In genomic region chr18:70416496-70416895, GRCh38 we compare ENCODE assay signal across 23 cellular contexts.
"Had no signal": no experiment of that assay in that cellular context is flagged by ENCODE, and none has a peak within 500 bp of the region (broad histone marks: within the 10 kb centered on the region; RNA-seq: fewer than 3 reads in every experiment).

No MANE protein-coding gene starts in this region.

- DNase-seq: dorsolateral prefrontal cortex; effector CD4-positive, alpha-beta T cell; heart right ventricle; hippocampal formation; left cardiac atrium; left lung; mesenchymal stem cell; naive B cell; pancreas; right cardiac atrium; spleen; stimulated activated CD4-positive, alpha-beta T cell treated with anti-CD3 and anti-CD28 coated beads, Interleukin-4, amount 100 ng/mL, for 4 hours; stimulated activated naive CD8-positive, alpha-beta T cell treated with anti-CD3 and anti-CD28 coated beads, Interleukin-15, Interleukin-2, amounts not matched to agents 100 U/mL and 50 U/mL, for 24 hours; substantia nigra; upper lobe of left lung had no signal

- ATAC-seq: gastroesophageal sphincter; left cardiac atrium; right cardiac atrium; stimulated activated memory B cell treated with anti-CD40 and anti-IgM and Interleukin-4, amounts not matched to agents 10 μg/mL and 1 μg/mL and 100 μg/mL, for 72 hours; stimulated activated naive CD8-positive, alpha-beta T cell treated with anti-CD3 and anti-CD28 coated beads, Interleukin-15, Interleukin-2, amounts not matched to agents 100 U/mL and 50 U/mL, for 24 hours had no signal

- H3K9me3 ChIP-seq: gastroesophageal sphincter, heart right ventricle, left lung, mucosa of descending colon, neutrophil, pancreas, prostate gland, spleen, thoracic aorta, tibial nerve, upper lobe of left lung had no signal

- H3K27me3 ChIP-seq: gastroesophageal sphincter, heart right ventricle, left lung, neutrophil, pancreas, spleen, tibial nerve, upper lobe of left lung had no signal

- H3K4me1 ChIP-seq: prostate gland had no signal

- H3K36me3 ChIP-seq: gastroesophageal sphincter, heart right ventricle, left lung, neutrophil, pancreas, prostate gland, spleen, thoracic aorta, tibial nerve, upper lobe of left lung had no signal

- H3K27ac ChIP-seq: dorsolateral prefrontal cortex, gastroesophageal sphincter, heart right ventricle, left lung, neutrophil, pancreas, prostate gland, spleen, thoracic aorta, tibial nerve, upper lobe of left lung had no signal

- H3K4me3 ChIP-seq: dorsolateral prefrontal cortex, gastroesophageal sphincter, heart right ventricle, left lung, mucosa of descending colon, pancreas, prostate gland, skin epidermis, spleen, thoracic aorta, tibial nerve, upper lobe of left lung had no signal
